In genomic region chr17:80195671-80196529, GRCh38 we compare ENCODE assay signal across 1 cellular context.
TF ChIP-seq lines count a peak whose summit lies in the region.

No MANE protein-coding gene starts in this region.

TF ChIP-seq in HepG2, 621 proteins besides CTCF, POLR2A, EP300 and RAD21 (continued from another document):
- peak; percentile 65; the same call in 1 of the 2 replicates for TF ChIP-seq ETV6 (CRISPR knock-in tag; conservative IDR thresholded peaks at IDR 0.05)
- no peak for TF ChIP-seq TAF1 (CRISPR knock-in tag; IDR thresholded peaks at IDR 0.05)
- 0 out of 2 replicates have a peak, but pooled peaks have one; percentile 74 for TF ChIP-seq ZNF703 (CRISPR knock-in tag; IDR thresholded peaks at IDR 0.05; ENCODE audit: borderline replicate concordance)
- peak; percentile 74 for TF ChIP-seq SP5 (CRISPR knock-in tag; IDR thresholded peaks at IDR 0.05; ENCODE audit: borderline replicate concordance, low read depth)
- TF ChIP-seq FOXK2 (IDR thresholded peaks at IDR 0.05): 0 out of 2 replicates have a peak, but pooled peaks have one; percentile 8
- TF ChIP-seq ZNF678 (CRISPR knock-in tag; IDR thresholded peaks at IDR 0.05): 0 out of 2 replicates have a peak, but pooled peaks have one; percentile 74
- no peak for TF ChIP-seq ATF7 (IDR thresholded peaks at IDR 0.05)
- TF ChIP-seq ATF7 (CRISPR knock-in tag; IDR thresholded peaks at IDR 0.05): no peak
- no peak for TF ChIP-seq HNRNPH1 (optimal IDR thresholded peaks at IDR 0.05; ENCODE audit: low read depth, low read length)
- no peak for TF ChIP-seq ZNF501 (CRISPR knock-in tag; IDR thresholded peaks at IDR 0.05)
- TF ChIP-seq, protein P1, sequence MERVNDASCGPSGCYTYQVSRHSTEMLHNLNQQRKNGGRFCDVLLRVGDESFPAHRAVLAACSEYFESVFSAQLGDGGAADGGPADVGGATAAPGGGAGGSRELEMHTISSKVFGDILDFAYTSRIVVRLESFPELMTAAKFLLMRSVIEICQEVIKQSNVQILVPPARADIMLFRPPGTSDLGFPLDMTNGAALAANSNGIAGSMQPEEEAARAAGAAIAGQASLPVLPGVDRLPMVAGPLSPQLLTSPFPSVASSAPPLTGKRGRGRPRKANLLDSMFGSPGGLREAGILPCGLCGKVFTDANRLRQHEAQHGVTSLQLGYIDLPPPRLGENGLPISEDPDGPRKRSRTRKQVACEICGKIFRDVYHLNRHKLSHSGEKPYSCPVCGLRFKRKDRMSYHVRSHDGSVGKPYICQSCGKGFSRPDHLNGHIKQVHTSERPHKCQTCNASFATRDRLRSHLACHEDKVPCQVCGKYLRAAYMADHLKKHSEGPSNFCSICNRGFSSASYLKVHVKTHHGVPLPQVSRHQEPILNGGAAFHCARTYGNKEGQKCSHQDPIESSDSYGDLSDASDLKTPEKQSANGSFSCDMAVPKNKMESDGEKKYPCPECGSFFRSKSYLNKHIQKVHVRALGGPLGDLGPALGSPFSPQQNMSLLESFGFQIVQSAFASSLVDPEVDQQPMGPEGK (CRISPR knock-in tag; IDR thresholded peaks at IDR 0.05): 0 out of 2 replicates have a peak, but pooled peaks have one; percentile 4
- peak; percentile 33; the same call in 1 of the 2 replicates for TF ChIP-seq HOXD1 (CRISPR knock-in tag; IDR thresholded peaks at IDR 0.05)
- TF ChIP-seq SPEN (CRISPR knock-in tag; IDR thresholded peaks at IDR 0.05; ENCODE audit: low read depth): 0 out of 2 replicates have a peak, but pooled peaks have one; percentile 23
- TF ChIP-seq RARA (CRISPR knock-in tag; IDR thresholded peaks at IDR 0.05): peak; percentile 99
- TF ChIP-seq PCBP2 (optimal IDR thresholded peaks at IDR 0.05; ENCODE audit: low read depth, low read length, poor library complexity, severe bottlenecking): no peak
- TF ChIP-seq, protein P2, sequence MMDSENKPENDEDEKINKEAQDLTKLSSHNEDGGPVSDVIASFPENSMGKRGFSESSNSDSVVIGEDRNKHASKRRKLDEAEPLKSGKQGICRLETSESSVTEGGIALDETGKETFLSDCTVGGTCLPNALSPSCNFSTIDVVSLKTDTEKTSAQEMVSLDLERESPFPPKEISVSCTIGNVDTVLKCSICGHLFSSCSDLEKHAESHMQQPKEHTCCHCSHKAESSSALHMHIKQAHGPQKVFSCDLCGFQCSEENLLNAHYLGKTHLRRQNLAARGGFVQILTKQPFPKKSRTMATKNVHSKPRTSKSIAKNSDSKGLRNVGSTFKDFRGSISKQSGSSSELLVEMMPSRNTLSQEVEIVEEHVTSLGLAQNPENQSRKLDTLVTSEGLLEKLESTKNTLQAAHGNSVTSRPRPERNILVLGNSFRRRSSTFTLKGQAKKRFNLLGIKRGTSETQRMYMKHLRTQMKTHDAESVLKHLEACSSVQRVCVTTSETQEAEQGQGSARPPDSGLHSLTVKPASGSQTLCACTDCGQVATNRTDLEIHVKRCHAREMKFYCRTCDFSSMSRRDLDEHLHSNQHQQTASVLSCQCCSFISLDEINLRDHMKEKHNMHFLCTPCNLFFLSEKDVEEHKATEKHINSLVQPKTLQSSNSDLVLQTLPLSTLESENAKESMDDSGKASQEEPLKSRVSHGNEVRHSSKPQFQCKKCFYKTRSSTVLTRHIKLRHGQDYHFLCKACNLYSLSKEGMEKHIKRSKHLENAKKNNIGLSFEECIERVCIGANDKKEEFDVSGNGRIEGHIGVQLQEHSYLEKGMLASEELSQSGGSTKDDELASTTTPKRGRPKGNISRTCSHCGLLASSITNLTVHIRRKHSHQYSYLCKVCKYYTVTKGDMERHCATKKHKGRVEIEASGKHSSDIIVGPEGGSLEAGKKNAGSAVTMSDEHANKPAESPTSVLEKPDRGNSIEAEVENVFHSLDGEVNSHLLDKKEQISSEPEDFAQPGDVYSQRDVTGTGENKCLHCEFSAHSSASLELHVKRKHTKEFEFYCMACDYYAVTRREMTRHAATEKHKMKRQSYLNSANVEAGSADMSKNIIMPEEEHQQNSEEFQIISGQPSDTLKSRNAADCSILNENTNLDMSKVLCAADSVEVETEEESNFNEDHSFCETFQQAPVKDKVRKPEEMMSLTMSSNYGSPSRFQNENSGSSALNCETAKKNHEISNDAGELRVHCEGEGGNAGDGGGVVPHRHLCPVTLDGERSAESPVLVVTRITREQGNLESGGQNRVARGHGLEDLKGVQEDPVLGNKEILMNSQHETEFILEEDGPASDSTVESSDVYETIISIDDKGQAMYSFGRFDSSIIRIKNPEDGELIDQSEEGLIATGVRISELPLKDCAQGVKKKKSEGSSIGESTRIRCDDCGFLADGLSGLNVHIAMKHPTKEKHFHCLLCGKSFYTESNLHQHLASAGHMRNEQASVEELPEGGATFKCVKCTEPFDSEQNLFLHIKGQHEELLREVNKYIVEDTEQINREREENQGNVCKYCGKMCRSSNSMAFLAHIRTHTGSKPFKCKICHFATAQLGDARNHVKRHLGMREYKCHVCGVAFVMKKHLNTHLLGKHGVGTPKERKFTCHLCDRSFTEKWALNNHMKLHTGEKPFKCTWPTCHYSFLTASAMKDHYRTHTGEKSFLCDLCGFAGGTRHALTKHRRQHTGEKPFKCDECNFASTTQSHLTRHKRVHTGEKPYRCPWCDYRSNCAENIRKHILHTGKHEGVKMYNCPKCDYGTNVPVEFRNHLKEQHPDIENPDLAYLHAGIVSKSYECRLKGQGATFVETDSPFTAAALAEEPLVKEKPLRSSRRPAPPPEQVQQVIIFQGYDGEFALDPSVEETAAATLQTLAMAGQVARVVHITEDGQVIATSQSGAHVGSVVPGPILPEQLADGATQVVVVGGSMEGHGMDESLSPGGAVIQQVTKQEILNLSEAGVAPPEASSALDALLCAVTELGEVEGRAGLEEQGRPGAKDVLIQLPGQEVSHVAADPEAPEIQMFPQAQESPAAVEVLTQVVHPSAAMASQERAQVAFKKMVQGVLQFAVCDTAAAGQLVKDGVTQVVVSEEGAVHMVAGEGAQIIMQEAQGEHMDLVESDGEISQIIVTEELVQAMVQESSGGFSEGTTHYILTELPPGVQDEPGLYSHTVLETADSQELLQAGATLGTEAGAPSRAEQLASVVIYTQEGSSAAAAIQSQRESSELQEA (CRISPR knock-in tag; IDR thresholded peaks at IDR 0.05; ENCODE audit: not compliant biosample characterization): no peak
- TF ChIP-seq SSRP1 (CRISPR knock-in tag; IDR thresholded peaks at IDR 0.05): no peak
- peak; percentile 46; the same call in 1 of the 2 replicates for TF ChIP-seq HOXA3 (CRISPR knock-in tag; IDR thresholded peaks at IDR 0.05)
- TF ChIP-seq SMAD9 (CRISPR knock-in tag; IDR thresholded peaks at IDR 0.05): no peak
- no peak for TF ChIP-seq ZNF232 (CRISPR knock-in tag; IDR thresholded peaks at IDR 0.05; ENCODE audit: borderline replicate concordance)
- TF ChIP-seq NR2F1 (CRISPR knock-in tag; IDR thresholded peaks at IDR 0.05): peak; percentile 76 to 89
